24 cellular contexts compared by ENCODE assay signal in genomic region chr13:38564751-38565150, GRCh38.
DNase-seq lines count a peak whose midpoint lies in the region; ATAC-seq and TF ChIP-seq lines count a peak whose summit lies in the region.
"Had no signal": no experiment of that assay in that cellular context is flagged by ENCODE, and none has a peak within 500 bp of the region (broad histone marks: within the 10 kb centered on the region; RNA-seq: fewer than 3 reads in every experiment).

No MANE protein-coding gene starts in this region.

- no peak overlapping the region for H3K27ac ChIP-seq in spleen
- H3K27ac ChIP-seq: HL-60, right atrium auricular region had no signal

- peaks cover 6% of the 10 kb centered on the region for H3K27me3 Mint-ChIP-seq in mesothelial cell of epicardium (ENCODE audit: low read depth)
- H3K27me3 Mint-ChIP-seq: activated CD8-positive, alpha-beta memory T cell treated with anti-CD3 and anti-CD28 coated beads, Interleukin-2, amount 10 ng/mL, durations not matched to agents 7 days and 5 days; dendritic cell treated with granulocyte-macrophage colony-stimulating factor and Interleukin-4, amounts not matched to agents 40 ng/mL and 50 ng/mL, for 4 days had no signal

- peaks cover 21% of the 10 kb centered on the region for H3K4me1 Mint-ChIP-seq in mesothelial cell of epicardium
- H3K4me1 Mint-ChIP-seq: activated CD8-positive, alpha-beta memory T cell treated with anti-CD3 and anti-CD28 coated beads, Interleukin-2, amount 10 ng/mL, durations not matched to agents 7 days and 5 days; naive thymus-derived CD4-positive, alpha-beta T cell had no signal

- H3K4me3 ChIP-seq in spleen: no peak overlapping the region
- H3K4me3 ChIP-seq: right atrium auricular region had no signal

- no peaks in the 10 kb centered on the region for H3K27me3 ChIP-seq in spleen (replicated peaks in 1 of 7)
- H3K27me3 ChIP-seq: right atrium auricular region had no signal

- peaks cover 17% of the 10 kb centered on the region for H3K9me3 Mint-ChIP-seq in mesothelial cell of epicardium
- H3K9me3 Mint-ChIP-seq: activated naive CD4-positive, alpha-beta T cell treated with anti-CD3 and anti-CD28 coated beads for 36 hours had no signal

- DNase-seq in COR-L47 (lab: John Stamatoyannopoulos, UW): peak; percentile 17
- DNase-seq in NCI-H1930 (lab: John Stamatoyannopoulos, UW): peak; percentile 88 to 89
- DNase-seq in epidermal melanocyte (ENCODE audit: insufficient read length, low spot score): peak; percentile 23
- no peak for DNase-seq in mesothelial cell of epicardium (ENCODE audit: low spot score in 2 of 2, unreplicated experiment in 2 of 2)
- no peak for DNase-seq in spleen
- DNase-seq: activated CD4-positive, alpha-beta T cell treated with anti-CD3 and anti-CD28 coated beads, Interleukin-2, amount 50 U/mL, for 1 hour; activated CD8-positive, alpha-beta memory T cell treated with anti-CD3 and anti-CD28 coated beads, Interleukin-2, amount 10 ng/mL, durations not matched to agents 7 days and 5 days; activated naive CD4-positive, alpha-beta T cell treated with anti-CD3 and anti-CD28 coated beads for 36 hours; amniotic stem cell; C1 segment of cervical spinal cord; HCEC 1CT; Kasumi-1; left cardiac atrium; mesenchymal stem cell; naive thymus-derived CD4-positive, alpha-beta T cell; stimulated activated CD4-positive, alpha-beta T cell treated with anti-CD3 and anti-CD28 coated beads, Interleukin-12 subunit alpha, Interleukin-12 subunit beta, amount 100 ng/mL, for 4 hours; stimulated activated CD4-positive, alpha-beta T cell treated with anti-CD3 and anti-CD28 coated beads, Interleukin-4, amount 100 ng/mL, for 4 hours; stimulated activated naive CD4-positive, alpha-beta T cell had no signal

- ATAC-seq in GM21528 (IDR thresholded peaks at IDR 0.05; ENCODE audit: low FRiP score, unreplicated experiment) (no peak), HG02870 (IDR thresholded peaks at IDR 0.05; ENCODE audit: unreplicated experiment) (no peak), HG03439 (IDR thresholded peaks at IDR 0.05; ENCODE audit: unreplicated experiment) (no peak)
- ATAC-seq: activated CD8-positive, alpha-beta memory T cell treated with anti-CD3 and anti-CD28 coated beads, Interleukin-2, amount 10 ng/mL, durations not matched to agents 7 days and 5 days; left cardiac atrium; naive thymus-derived CD4-positive, alpha-beta T cell had no signal

- H3K9me3 ChIP-seq in spleen: no peaks in the 10 kb centered on the region
- H3K9me3 ChIP-seq: right atrium auricular region had no signal

- H3K36me3 ChIP-seq in spleen: no peaks in the 10 kb centered on the region
- H3K36me3 ChIP-seq: right atrium auricular region had no signal

- intact Hi-C loops in spleen (cut with DNase I; ENCODE audit: low total_unique reads): no loop called here

- no peak overlapping the region for H3K4me3 Mint-ChIP-seq in mesothelial cell of epicardium
- H3K4me3 Mint-ChIP-seq: activated CD8-positive, alpha-beta memory T cell treated with anti-CD3 and anti-CD28 coated beads, Interleukin-2, amount 10 ng/mL, durations not matched to agents 7 days and 5 days; activated naive CD4-positive, alpha-beta T cell treated with anti-CD3 and anti-CD28 coated beads for 36 hours; dendritic cell treated with granulocyte-macrophage colony-stimulating factor and Interleukin-4, amounts not matched to agents 40 ng/mL and 50 ng/mL, for 4 days; naive thymus-derived CD4-positive, alpha-beta T cell had no signal

- H3K36me3 Mint-ChIP-seq in mesothelial cell of epicardium: peaks cover 1% of the 10 kb centered on the region
- H3K36me3 Mint-ChIP-seq: activated CD8-positive, alpha-beta memory T cell treated with anti-CD3 and anti-CD28 coated beads, Interleukin-2, amount 10 ng/mL, durations not matched to agents 7 days and 5 days had no signal

- no peak for TF ChIP-seq POLR2A in spleen (IDR thresholded peaks at IDR 0.05)

- TF ChIP-seq CTCF in mesothelial cell of epicardium (IDR thresholded peaks at IDR 0.05; ENCODE audit: unreplicated experiment) (no peak), spleen (IDR thresholded peaks at IDR 0.05 in 8 of 11, conservative IDR thresholded peaks at IDR 0.05 in 3 of 11) (no peak)

- H3K4me1 ChIP-seq in spleen: no peaks in the 10 kb centered on the region
- H3K4me1 ChIP-seq: right atrium auricular region had no signal

- peak overlapping the region; percentile 35 for H3K27ac Mint-ChIP-seq in mesothelial cell of epicardium
- H3K27ac Mint-ChIP-seq: activated CD8-positive, alpha-beta memory T cell treated with anti-CD3 and anti-CD28 coated beads, Interleukin-2, amount 10 ng/mL, durations not matched to agents 7 days and 5 days; activated naive CD4-positive, alpha-beta T cell treated with anti-CD3 and anti-CD28 coated beads for 36 hours; dendritic cell treated with granulocyte-macrophage colony-stimulating factor and Interleukin-4, amounts not matched to agents 40 ng/mL and 50 ng/mL, for 4 days; naive thymus-derived CD4-positive, alpha-beta T cell had no signal

Comparison
In these comparisons a context has a peak if more than half of its experiments do, and no peak if none do; other contexts are left out.
1. DNase-seq: peak in COR-L47 (single experiment), NCI-H1930 (2 of 2) and epidermal melanocyte (single experiment); none in mesothelial cell of epicardium (0 of 2) and spleen (single experiment).